Comparison of ENCODE assay signal across 8 cellular contexts in genomic region chrX:120603707-120604358, GRCh38. TPM values are rescaled to one million over a fixed set of nuclear protein-coding genes. Genes with fewer than 3 reads are reported as not detected.
DNase-seq lines count a peak whose midpoint lies in the region; ATAC-seq and TF ChIP-seq lines count a peak whose summit lies in the region.

MCTS1 (plus strand) TSS chrX:120604101; CDS start chrX:120604237, 136 bp downstream.

- H3K27me3 Mint-ChIP-seq in immature natural killer cell (ENCODE audit: low read depth in 3 of 3): peaks cover 5 to 12% (median 8%) of the 10 kb centered on the region in 3 donors

- H3K27ac ChIP-seq in caudate nucleus (ENCODE audit: low read depth, low read length): peak within 1 kb of the TSS; percentile 78

- H3K36me3 Mint-ChIP-seq in immature natural killer cell: no peaks in the 10 kb centered on the region

- H3K4me1 Mint-ChIP-seq in immature natural killer cell: peaks cover 11 to 12% of the 10 kb centered on the region in 2 donors

- H3K27ac Mint-ChIP-seq in immature natural killer cell: peak within 1 kb of the TSS; percentile 92 to 97 (median 94)

- DNase-seq in ACHN (peak; percentile 89), NCI-H2196 treated with DMSO at 0.1 percent for 48 hours (lab: John Stamatoyannopoulos, UW; ENCODE audit: unreplicated experiment) (peak; percentile 90), caudate nucleus (lab: John Stamatoyannopoulos, UW) (peak in 60 of 61 donors; percentile 1 to 90 (median 61)), immature natural killer cell (peak; percentile 74 to 84 (median 79)), smooth muscle cell of the brain vasculature (ENCODE audit: low read depth, low spot score) (peak; percentile 81)

- H3K4me3 ChIP-seq in WI38 (ENCODE audit: low read depth, low read length): peak within 1 kb of the TSS; percentile 70

- ATAC-seq in GM18868 (IDR thresholded peaks at IDR 0.05; ENCODE audit: unreplicated experiment) (peak; percentile 96), HG03108 (IDR thresholded peaks at IDR 0.05; ENCODE audit: unreplicated experiment) (peak; percentile 89)

- peak within 1 kb of the TSS; percentile 89 to 97 (median 94) for H3K4me3 Mint-ChIP-seq in immature natural killer cell

- in situ Hi-C loops in ACHN (cut with HindIII; ENCODE audit: low pct_ligation_motif_present, low pct_unique_long_range_greater_than_20kb, low sequenced_read_pairs): no loop called here

- H3K9me3 Mint-ChIP-seq in immature natural killer cell: no peaks in the 10 kb centered on the region

- no peak for TF ChIP-seq CTCF in WI38 (IDR thresholded peaks at IDR 0.05; ENCODE audit: low read depth, low read length)

RNA-seq across cellular contexts. Expression of gene MCTS1, which starts in this region (rescaled TPM):
- polyA plus RNA-seq in immature natural killer cell: 10 to 100 TPM; 64.7 to 80.5 (median 70.3) TPM

Comparison
In these comparisons a context has a peak if more than half of its experiments do, and no peak if none do; other contexts are left out.
1. Peak in every context shown above with its lines: DNase-seq, ATAC-seq, H3K4me3 ChIP-seq and H3K27ac ChIP-seq.